Comparison of ENCODE assay signal across 27 cellular contexts in the genomic region with DNA sequence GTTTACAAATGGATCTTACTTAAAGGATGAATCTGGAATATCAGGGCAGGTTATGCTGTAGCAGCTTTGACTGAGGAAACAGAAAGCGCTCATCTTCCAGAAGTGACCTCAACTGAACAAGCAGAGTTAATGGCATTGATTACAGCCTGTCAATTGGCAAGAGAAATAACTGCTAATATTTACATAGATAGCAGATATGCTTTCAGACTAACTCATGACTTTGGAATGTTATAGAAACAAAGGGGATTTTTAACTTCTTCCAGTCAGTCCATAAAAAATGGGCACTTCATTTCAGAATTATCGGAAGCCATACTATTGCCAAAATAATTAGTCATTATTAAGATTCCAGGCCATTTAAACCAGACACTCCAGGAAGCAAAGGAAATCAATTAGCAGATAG.
"Had no signal": no experiment of that assay in that cellular context is flagged by ENCODE, and none has a peak within 500 bp of the region (broad histone marks: within the 10 kb centered on the region; RNA-seq: fewer than 3 reads in every experiment).

No MANE protein-coding gene starts in this region.

- H3K36me3 ChIP-seq: ascending aorta, cardiac muscle cell, Peyer's patch had no signal

- H3K9me3 ChIP-seq: ascending aorta, Peyer's patch had no signal

- H3K4me3 ChIP-seq: ascending aorta, cardiac muscle cell, K562, Peyer's patch had no signal

- H3K27me3 ChIP-seq: ascending aorta, cardiac muscle cell, Peyer's patch had no signal

- DNase-seq: activated B cell treated with CpG ODN at 0.5 μM for 24 hours; activated CD4-positive, alpha-beta T cell treated with anti-CD3 and anti-CD28 coated beads for 1 hour; activated CD4-positive, alpha-beta T cell treated with anti-CD3 and anti-CD28 coated beads, Interleukin-2, amount 10 ng/mL, durations not matched to agents 24 days and 14 days; activated CD4-positive, alpha-beta T cell treated with anti-CD3 and anti-CD28 coated beads, Interleukin-2, amount 50 U/mL, for 48 hours; activated effector memory CD4-positive, alpha-beta T cell treated with anti-CD3 and anti-CD28 coated beads, Interleukin-2, amount 50 U/mL, for 16 hours; activated naive CD4-positive, alpha-beta T cell treated with Interleukin-2 at 50 U/mL for 16 hours; activated naive CD8-positive, alpha-beta T cell treated with anti-CD3 and anti-CD28 coated beads, Interleukin-2, amount 50 U/mL, for 24 hours; activated T-cell treated with anti-CD3 and anti-CD28 coated beads, Interleukin-2, amount 50 U/mL, for 4 hours; amniotic stem cell; Karpas-422; NCI-H1105 treated with DMSO at 0.1 percent for 48 hours; NCI-H1436 treated with DMSO at 0.1 percent for 48 hours; NCI-H187; NCI-H2081 treated with DMSO at 0.1 percent for 48 hours; NCI-H2171 treated with DMSO at 0.1 percent for 48 hours; NCI-H510A treated with DMSO at 0.1 percent for 48 hours; NK-92 treated with Interleukin-12 subunit alpha and Interleukin-12 subunit beta, amount 100 ng/mL, for 24 hours; OCI-M1; Peyer's patch; SHP77 treated with DMSO at 0.1 percent for 48 hours; T-helper 17 cell; T-helper 9 cell had no signal

- H3K4me1 ChIP-seq: ascending aorta, Peyer's patch had no signal

- H3K27ac ChIP-seq: ascending aorta, cardiac muscle cell, Peyer's patch, RWPE1 had no signal

- ATAC-seq: activated naive CD4-positive, alpha-beta T cell treated with anti-CD3 and anti-CD28 coated beads, Interleukin-2, amount 50 U/mL, for 72 hours; activated naive CD8-positive, alpha-beta T cell treated with anti-CD3 and anti-CD28 coated beads, Interleukin-2, amount 50 U/mL, for 24 hours; activated T-cell treated with anti-CD3 and anti-CD28 coated beads, Interleukin-2, amount 50 U/mL, for 4 hours; K562; T-helper 17 cell had no signal
